1 cellular context compared by ENCODE assay signal in the genomic region with DNA sequence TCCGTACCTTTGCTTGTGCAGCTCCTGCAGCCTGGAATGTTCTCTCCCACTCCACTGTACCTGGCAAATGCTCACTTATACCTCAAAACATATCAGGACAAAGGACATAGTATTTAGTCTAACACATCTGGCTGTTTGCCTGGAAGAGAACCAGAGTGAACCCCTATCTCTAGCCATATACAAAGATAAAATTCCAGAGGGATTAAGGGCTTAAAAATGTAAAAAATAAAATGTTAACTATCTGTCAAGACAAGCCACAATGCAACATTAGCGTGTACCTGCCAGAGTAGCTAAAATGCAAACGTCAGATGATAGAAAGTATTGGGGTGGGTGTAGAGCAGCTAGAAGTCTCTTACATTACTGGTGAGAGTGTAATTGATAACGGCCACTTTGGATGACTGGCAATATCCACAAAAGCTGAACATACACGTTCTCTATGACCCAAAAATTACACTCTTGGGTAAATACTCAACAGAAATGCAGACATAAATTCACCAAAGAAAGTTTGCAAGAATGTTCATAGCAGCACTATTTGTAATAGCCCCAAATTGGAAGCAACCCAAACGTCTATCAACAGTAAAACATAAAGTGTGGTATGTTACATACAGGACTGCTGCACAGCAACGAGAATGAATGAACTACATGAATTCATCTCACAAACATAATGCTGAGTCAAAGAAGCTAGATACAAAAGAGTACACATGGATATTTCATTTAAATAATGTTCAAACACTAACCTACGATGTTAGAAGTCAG.
TF ChIP-seq lines count a peak whose summit lies in the region.

No MANE protein-coding gene starts in this region.

TF ChIP-seq in IMR-90, 13 proteins besides CTCF, POLR2A, EP300 and RAD21:
- TF ChIP-seq NFE2L2 (IDR thresholded peaks at IDR 0.05; ENCODE audit: low read depth, low read length) (no peak), RCOR1 (IDR thresholded peaks at IDR 0.05; ENCODE audit: insufficient replicate concordance, low read length) (no peak), BHLHE40 (IDR thresholded peaks at IDR 0.05; ENCODE audit: low read depth, low read length) (no peak), MAFK (IDR thresholded peaks at IDR 0.05; ENCODE audit: low read depth, low read length) (no peak)
- TF ChIP-seq, protein P1, sequence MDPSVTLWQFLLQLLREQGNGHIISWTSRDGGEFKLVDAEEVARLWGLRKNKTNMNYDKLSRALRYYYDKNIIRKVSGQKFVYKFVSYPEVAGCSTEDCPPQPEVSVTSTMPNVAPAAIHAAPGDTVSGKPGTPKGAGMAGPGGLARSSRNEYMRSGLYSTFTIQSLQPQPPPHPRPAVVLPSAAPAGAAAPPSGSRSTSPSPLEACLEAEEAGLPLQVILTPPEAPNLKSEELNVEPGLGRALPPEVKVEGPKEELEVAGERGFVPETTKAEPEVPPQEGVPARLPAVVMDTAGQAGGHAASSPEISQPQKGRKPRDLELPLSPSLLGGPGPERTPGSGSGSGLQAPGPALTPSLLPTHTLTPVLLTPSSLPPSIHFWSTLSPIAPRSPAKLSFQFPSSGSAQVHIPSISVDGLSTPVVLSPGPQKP (IDR thresholded peaks at IDR 0.05; ENCODE audit: borderline replicate concordance, low read depth, low read length): no peak
- TF ChIP-seq, protein P2, sequence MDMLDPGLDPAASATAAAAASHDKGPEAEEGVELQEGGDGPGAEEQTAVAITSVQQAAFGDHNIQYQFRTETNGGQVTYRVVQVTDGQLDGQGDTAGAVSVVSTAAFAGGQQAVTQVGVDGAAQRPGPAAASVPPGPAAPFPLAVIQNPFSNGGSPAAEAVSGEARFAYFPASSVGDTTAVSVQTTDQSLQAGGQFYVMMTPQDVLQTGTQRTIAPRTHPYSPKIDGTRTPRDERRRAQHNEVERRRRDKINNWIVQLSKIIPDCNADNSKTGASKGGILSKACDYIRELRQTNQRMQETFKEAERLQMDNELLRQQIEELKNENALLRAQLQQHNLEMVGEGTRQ (IDR thresholded peaks at IDR 0.05; ENCODE audit: low read depth, low read length): no peak
